ENCODE assay signal across 9 cellular contexts in the genomic region with DNA sequence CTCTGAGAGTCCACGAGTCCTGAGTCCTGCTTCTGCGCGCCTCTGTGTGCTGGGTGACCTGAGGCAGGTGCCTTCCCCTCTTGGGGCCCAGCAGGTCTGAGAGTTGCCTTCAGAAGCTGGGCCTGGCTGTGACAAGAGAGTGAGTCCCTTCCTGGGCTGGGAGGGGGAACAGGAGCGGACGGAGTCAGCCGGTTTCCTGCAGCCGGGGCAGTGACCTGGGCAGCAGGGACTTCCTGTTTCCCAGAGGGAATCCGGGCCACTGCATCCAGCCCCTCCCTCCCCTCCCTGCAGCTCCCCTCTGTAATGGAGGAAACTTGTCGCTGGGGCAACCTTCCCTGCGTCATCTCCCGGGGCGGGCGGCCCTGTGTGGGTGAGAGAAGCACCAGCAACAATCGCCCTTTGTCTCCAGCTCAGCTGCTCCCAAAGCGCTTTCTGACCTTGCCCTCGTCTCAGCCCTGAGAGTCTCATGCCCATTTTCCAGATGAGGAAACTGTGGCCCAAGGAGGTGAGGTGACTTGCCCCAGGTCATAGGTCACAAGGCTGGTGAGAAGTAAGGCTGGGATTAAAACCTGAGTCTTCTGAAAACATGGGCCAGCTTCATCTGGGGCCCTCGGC.
DNase-seq lines count a peak whose midpoint lies in the region; ATAC-seq and TF ChIP-seq lines count a peak whose summit lies in the region.
"Had no signal": no experiment of that assay in that cellular context is flagged by ENCODE, and none has a peak within 500 bp of the region (broad histone marks: within the 10 kb centered on the region; RNA-seq: fewer than 3 reads in every experiment).

No MANE protein-coding gene starts in this region.

- no peak for ATAC-seq in HG02759 (IDR thresholded peaks at IDR 0.05; ENCODE audit: unreplicated experiment)

- WGBS in liver = 47% methylated on average over 17 of the region's 17 CpGs

- DNase-seq in NCI-H146 (lab: John Stamatoyannopoulos, UW) (peak; percentile 85), coronary artery (ENCODE audit: low spot score) (peak; percentile 85), substantia nigra (lab: John Stamatoyannopoulos, UW) (peak; percentile 14 to 93 (median 80)), middle frontal gyrus (ENCODE audit: extremely low spot score, low spot score) (no peak), NCI-H82 treated with DMSO at 0.1 percent for 48 hours (lab: John Stamatoyannopoulos, UW; ENCODE audit: unreplicated experiment) (no peak), cerebellar cortex (ENCODE audit: low spot score) (no peak)
- DNase-seq: NCI-H1694 treated with DMSO at 0.1 percent for 48 hours had no signal

- H3K27ac ChIP-seq in coronary artery = peak overlapping the region in 1 of 2 donors; percentile 22
- peak overlapping the region; percentile 40 to 56 for H3K27ac ChIP-seq in liver (ENCODE audit: low read depth in 1 of 2, low read length in 2 of 2)
- peak overlapping the region; percentile 86 for H3K27ac ChIP-seq in substantia nigra (ENCODE audit: low read depth, low read length, poor library complexity, severe bottlenecking)

- H3K27me3 ChIP-seq in liver (ENCODE audit: control insufficient read depth in 4 of 4, insufficient read depth in 4 of 4, low read length in 3 of 4) = no peaks in the 10 kb centered on the region

- TF ChIP-seq RAD21 in liver (IDR thresholded peaks at IDR 0.05) = peak in 1 of 2 donors; percentile 37

- no peak overlapping the region for H3K4me3 ChIP-seq in coronary artery
- no peak overlapping the region for H3K4me3 ChIP-seq in liver (ENCODE audit: low read depth in 1 of 3, low read length in 3 of 3)

- H3K36me3 ChIP-seq in liver (ENCODE audit: control insufficient read depth in 4 of 4, insufficient read depth in 3 of 4, low read depth in 1 of 4, low read length in 3 of 4) = no peaks in the 10 kb centered on the region

- H3K4me1 ChIP-seq in liver (ENCODE audit: control insufficient read depth in 4 of 4, insufficient read depth in 4 of 4, low read length in 3 of 4) = peaks cover 0 to 7% (median 4%) of the 10 kb centered on the region in 4 donors

- H3K9ac ChIP-seq in liver (ENCODE audit: low read depth in 1 of 2, low read length in 2 of 2) = no peak overlapping the region

- TF ChIP-seq CTCF in coronary artery (IDR thresholded peaks at IDR 0.05) = no peak
- no peak for TF ChIP-seq CTCF in liver (IDR thresholded peaks at IDR 0.05; ENCODE audit: low read depth, low read length, missing input control)

- no peaks in the 10 kb centered on the region for H3K9me3 ChIP-seq in liver (ENCODE audit: control insufficient read depth in 4 of 4, low read length in 3 of 4)

TF ChIP-seq in liver, 16 proteins besides CTCF, POLR2A, EP300 and RAD21:
- peak in 1 of 2 donors; percentile 53 for TF ChIP-seq GABPA (IDR thresholded peaks at IDR 0.05 in 1 of 2, conservative IDR thresholded peaks at IDR 0.05 in 1 of 2)
- TF ChIP-seq RXRA (IDR thresholded peaks at IDR 0.05) = peak; percentile 46 to 49
- TF ChIP-seq NR2F2 (IDR thresholded peaks at IDR 0.05) = peak; percentile 95
- TF ChIP-seq, protein P1, sequence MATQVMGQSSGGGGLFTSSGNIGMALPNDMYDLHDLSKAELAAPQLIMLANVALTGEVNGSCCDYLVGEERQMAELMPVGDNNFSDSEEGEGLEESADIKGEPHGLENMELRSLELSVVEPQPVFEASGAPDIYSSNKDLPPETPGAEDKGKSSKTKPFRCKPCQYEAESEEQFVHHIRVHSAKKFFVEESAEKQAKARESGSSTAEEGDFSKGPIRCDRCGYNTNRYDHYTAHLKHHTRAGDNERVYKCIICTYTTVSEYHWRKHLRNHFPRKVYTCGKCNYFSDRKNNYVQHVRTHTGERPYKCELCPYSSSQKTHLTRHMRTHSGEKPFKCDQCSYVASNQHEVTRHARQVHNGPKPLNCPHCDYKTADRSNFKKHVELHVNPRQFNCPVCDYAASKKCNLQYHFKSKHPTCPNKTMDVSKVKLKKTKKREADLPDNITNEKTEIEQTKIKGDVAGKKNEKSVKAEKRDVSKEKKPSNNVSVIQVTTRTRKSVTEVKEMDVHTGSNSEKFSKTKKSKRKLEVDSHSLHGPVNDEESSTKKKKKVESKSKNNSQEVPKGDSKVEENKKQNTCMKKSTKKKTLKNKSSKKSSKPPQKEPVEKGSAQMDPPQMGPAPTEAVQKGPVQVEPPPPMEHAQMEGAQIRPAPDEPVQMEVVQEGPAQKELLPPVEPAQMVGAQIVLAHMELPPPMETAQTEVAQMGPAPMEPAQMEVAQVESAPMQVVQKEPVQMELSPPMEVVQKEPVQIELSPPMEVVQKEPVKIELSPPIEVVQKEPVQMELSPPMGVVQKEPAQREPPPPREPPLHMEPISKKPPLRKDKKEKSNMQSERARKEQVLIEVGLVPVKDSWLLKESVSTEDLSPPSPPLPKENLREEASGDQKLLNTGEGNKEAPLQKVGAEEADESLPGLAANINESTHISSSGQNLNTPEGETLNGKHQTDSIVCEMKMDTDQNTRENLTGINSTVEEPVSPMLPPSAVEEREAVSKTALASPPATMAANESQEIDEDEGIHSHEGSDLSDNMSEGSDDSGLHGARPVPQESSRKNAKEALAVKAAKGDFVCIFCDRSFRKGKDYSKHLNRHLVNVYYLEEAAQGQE (IDR thresholded peaks at IDR 0.05) = no peak
- TF ChIP-seq SP1 (IDR thresholded peaks at IDR 0.05) = peak; percentile 70
- TF ChIP-seq YY1 (IDR thresholded peaks at IDR 0.05) = peak; percentile 31
- no peak for TF ChIP-seq HNF4G (IDR thresholded peaks at IDR 0.05)
- TF ChIP-seq FOXA2 (IDR thresholded peaks at IDR 0.05) = no peak
TF ChIP-seq in liver: peak in this region for 5.

Comparison
In these comparisons a context has a peak if more than half of its experiments do, and no peak if none do; other contexts are left out.
1. DNase-seq: peak in NCI-H146 (single experiment), coronary artery (single experiment) and substantia nigra (49 of 49); none in middle frontal gyrus (single experiment), NCI-H82 treated with DMSO at 0.1 percent for 48 hours (single experiment) and cerebellar cortex (single experiment).